ENCODE assay signal across 10 cellular contexts in the genomic region with DNA sequence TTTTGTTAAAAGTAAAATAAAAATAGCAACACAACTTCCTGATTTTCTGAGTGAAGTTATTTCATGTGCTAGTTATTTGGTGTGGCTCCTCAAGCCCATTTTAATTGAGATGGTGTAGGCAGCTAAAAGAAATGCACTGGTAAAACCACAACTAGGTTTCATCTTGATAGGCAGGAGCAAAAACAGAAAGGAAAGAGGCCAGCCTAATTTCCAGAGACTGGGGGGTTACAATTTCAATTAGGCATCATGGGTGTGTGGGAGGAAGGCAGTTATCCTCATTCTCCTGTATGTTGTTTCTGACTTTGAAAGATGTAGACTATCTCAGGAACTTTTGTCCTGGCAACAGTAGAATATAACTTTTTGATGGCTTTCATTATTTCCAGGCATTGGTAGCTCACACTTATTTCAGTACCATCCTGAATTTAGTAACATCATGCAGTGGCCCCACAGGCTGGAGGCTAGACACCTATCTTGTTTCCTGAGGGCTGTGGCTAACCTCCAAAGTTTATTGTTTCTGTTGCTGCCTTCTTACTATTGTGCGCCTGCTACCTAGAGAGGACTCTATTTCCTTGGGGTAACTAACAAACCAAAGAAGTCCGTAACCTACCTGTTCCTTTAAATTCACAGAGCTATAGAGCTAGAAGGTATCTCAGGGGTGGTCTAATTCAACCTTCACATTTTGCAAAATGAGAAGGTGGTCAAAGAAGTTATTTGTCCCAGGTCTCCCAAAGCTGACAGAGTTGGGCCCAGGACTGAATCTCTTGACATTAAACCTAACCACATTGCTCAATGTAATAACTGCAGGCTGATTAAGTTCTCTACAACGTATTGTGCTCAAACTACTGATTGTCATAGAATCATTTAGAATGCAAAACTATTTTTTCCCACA. TPM values are rescaled to one million over a fixed set of nuclear protein-coding genes. Genes with fewer than 3 reads are reported as not detected.
A peak's percentile ranks its signal among the peaks of the same experiment; 100 is the strongest.
DNase-seq lines count a peak whose midpoint lies in the region; ATAC-seq, FAIRE-seq and TF ChIP-seq lines count a peak whose summit lies in the region.
"Had no signal": no experiment of that assay in that cellular context is flagged by ENCODE, and none has a peak within 500 bp of the region (broad histone marks: within the 10 kb centered on the region; RNA-seq: fewer than 3 reads in every experiment).

No MANE protein-coding gene starts in this region.

- H3K9me3 ChIP-seq in A673 (ENCODE audit: low read depth, low read length, poor library complexity, severe bottlenecking): no peaks in the 10 kb centered on the region

- H3K4me1 ChIP-seq in A673 (ENCODE audit: insufficient read depth, low read length, poor library complexity, severe bottlenecking): no peaks in the 10 kb centered on the region

- peaks cover 10% of the 10 kb centered on the region for H3K9me3 Mint-ChIP-seq in activated CD4-positive, alpha-beta memory T cell treated with anti-CD3 and anti-CD28 coated beads, Interleukin-2, amount 10 ng/mL, durations not matched to agents 7 days and 5 days
- H3K9me3 Mint-ChIP-seq in stimulated activated naive CD8-positive, alpha-beta T cell treated with anti-CD3 and anti-CD28 coated beads, Interleukin-15, Interleukin-2, amounts not matched to agents 100 ng/mL and 50 ng/mL, for 24 hours: no peaks in the 10 kb centered on the region

- no peaks in the 10 kb centered on the region for H3K27me3 Mint-ChIP-seq in activated CD4-positive, alpha-beta memory T cell treated with anti-CD3 and anti-CD28 coated beads, Interleukin-2, amount 10 ng/mL, durations not matched to agents 7 days and 5 days
- H3K27me3 Mint-ChIP-seq in stimulated activated naive CD8-positive, alpha-beta T cell treated with anti-CD3 and anti-CD28 coated beads, Interleukin-15, Interleukin-2, amounts not matched to agents 100 ng/mL and 50 ng/mL, for 24 hours: no peaks in the 10 kb centered on the region

- DNase-seq in activated naive CD4-positive, alpha-beta T cell treated with Interleukin-2 at 50 U/mL for 16 hours: peak; percentile 51
- DNase-seq in activated naive CD4-positive, alpha-beta T cell treated with anti-CD3 and anti-CD28 coated beads, Interleukin-2, amount 50 U/mL, for 16 hours: no peak
- peak; percentile 77 for DNase-seq in activated CD4-positive, alpha-beta memory T cell treated with anti-CD3 and anti-CD28 coated beads, Interleukin-2, amount 10 ng/mL, durations not matched to agents 7 days and 5 days
- DNase-seq in RCC 7860 (ENCODE audit: low spot score) (no peak), A673 (ENCODE audit: low spot score) (no peak)
- DNase-seq: NCI-H2081 had no signal

- TF ChIP-seq CTCF in A673 (conservative IDR thresholded peaks at IDR 0.05; ENCODE audit: low read depth, low read length): no peak

- POLR2A ChIA-PET in activated CD4-positive, alpha-beta memory T cell treated with anti-CD3 and anti-CD28 coated beads, Interleukin-2, amount 10 ng/mL, durations not matched to agents 7 days and 5 days (lab: Charles Lee): interaction anchor here (0.9 to 11.9 kb wide), 15 partner anchors 8 to 104 kb away, joined by 3 to 508 read pairs (median 6); no protein-coding TSS in a partner anchor
- POLR2A ChIA-PET in A673 (lab: Charles Lee; ENCODE audit: low non-redundant PET): no interaction called here

- peaks cover 57% of the 10 kb centered on the region for H3K36me3 Mint-ChIP-seq in activated CD4-positive, alpha-beta memory T cell treated with anti-CD3 and anti-CD28 coated beads, Interleukin-2, amount 10 ng/mL, durations not matched to agents 7 days and 5 days (ENCODE audit: low read depth)
- H3K36me3 Mint-ChIP-seq in stimulated activated naive CD8-positive, alpha-beta T cell treated with anti-CD3 and anti-CD28 coated beads, Interleukin-15, Interleukin-2, amounts not matched to agents 100 ng/mL and 50 ng/mL, for 24 hours (ENCODE audit: low read depth): peaks cover 15% of the 10 kb centered on the region

- BruUV-seq in A673 (replicated peaks; lab: Mats Ljungman, UMichigan): no TSS peak

- no peak for FAIRE-seq in RCC 7860 (lab: Jason Lieb, UNC)

- no peak overlapping the region for H3K27ac ChIP-seq in A673 (ENCODE audit: low read depth, low read length, poor library complexity, severe bottlenecking)

- no peak overlapping the region for H3K4me3 ChIP-seq in A673 (ENCODE audit: low read depth, low read length, poor library complexity, severe bottlenecking)

- ATAC-seq in HG03378 (IDR thresholded peaks at IDR 0.05; ENCODE audit: unreplicated experiment) (peak; percentile 35), HG03521 (IDR thresholded peaks at IDR 0.05; ENCODE audit: unreplicated experiment) (no peak)

- peak overlapping the region; percentile 65 for H3K4me3 Mint-ChIP-seq in activated CD4-positive, alpha-beta memory T cell treated with anti-CD3 and anti-CD28 coated beads, Interleukin-2, amount 10 ng/mL, durations not matched to agents 7 days and 5 days
- peak overlapping the region; percentile 70 for H3K4me3 Mint-ChIP-seq in stimulated activated naive CD8-positive, alpha-beta T cell treated with anti-CD3 and anti-CD28 coated beads, Interleukin-15, Interleukin-2, amounts not matched to agents 100 ng/mL and 50 ng/mL, for 24 hours

- no peaks in the 10 kb centered on the region for H3K36me3 ChIP-seq in A673 (ENCODE audit: insufficient read depth, low read length, poor library complexity, severe bottlenecking)

- CTCF ChIA-PET in activated CD4-positive, alpha-beta memory T cell treated with anti-CD3 and anti-CD28 coated beads, Interleukin-2, amount 10 ng/mL, durations not matched to agents 7 days and 5 days (lab: Charles Lee): interaction anchor here (1.1 to 6.2 kb wide), 8 partner anchors 10 to 106 kb away, joined by 3 to 71 read pairs (median 4); no protein-coding TSS in a partner anchor
- CTCF ChIA-PET in A673 (lab: Charles Lee): no interaction called here

- intact Hi-C loops in A673 (cut with micrococcal nuclease; ENCODE audit: unreplicated experiment): no loop called here

- H3K27me3 ChIP-seq in A673 (replicated peaks; ENCODE audit: insufficient read depth, low read depth, low read length, poor library complexity): no peaks in the 10 kb centered on the region

- H3K4me1 Mint-ChIP-seq in activated CD4-positive, alpha-beta memory T cell treated with anti-CD3 and anti-CD28 coated beads, Interleukin-2, amount 10 ng/mL, durations not matched to agents 7 days and 5 days: peaks cover 95% of the 10 kb centered on the region
- H3K4me1 Mint-ChIP-seq in stimulated activated naive CD8-positive, alpha-beta T cell treated with anti-CD3 and anti-CD28 coated beads, Interleukin-15, Interleukin-2, amounts not matched to agents 100 ng/mL and 50 ng/mL, for 24 hours (ENCODE audit: low read depth): peaks cover 90% of the 10 kb centered on the region

- H3K27ac Mint-ChIP-seq in activated CD4-positive, alpha-beta memory T cell treated with anti-CD3 and anti-CD28 coated beads, Interleukin-2, amount 10 ng/mL, durations not matched to agents 7 days and 5 days: peak overlapping the region; percentile 92
- H3K27ac Mint-ChIP-seq in stimulated activated naive CD8-positive, alpha-beta T cell treated with anti-CD3 and anti-CD28 coated beads, Interleukin-15, Interleukin-2, amounts not matched to agents 100 ng/mL and 50 ng/mL, for 24 hours: peak overlapping the region; percentile 94

RNA-seq across cellular contexts. Expression of a gene that starts 42.4 kb away (rescaled TPM):
- 100 to 1,000 TPM; 260 to 270 TPM for total RNA-seq in activated CD4-positive, alpha-beta memory T cell treated with anti-CD3 and anti-CD28 coated beads, Interleukin-2, amount 10 ng/mL, durations not matched to agents 7 days and 5 days
- not detected in 2 replicates for total RNA-seq in A673 (2021)
- total RNA-seq: epithelial cell of proximal tubule had no signal

Comparison
In these comparisons a context has a peak if more than half of its experiments do, and no peak if none do; other contexts are left out.
1. DNase-seq: peak in activated naive CD4-positive, alpha-beta T cell treated with Interleukin-2 at 50 U/mL for 16 hours (single experiment) and activated CD4-positive, alpha-beta memory T cell treated with anti-CD3 and anti-CD28 coated beads, Interleukin-2, amount 10 ng/mL, durations not matched to agents 7 days and 5 days (single experiment); none in activated naive CD4-positive, alpha-beta T cell treated with anti-CD3 and anti-CD28 coated beads, Interleukin-2, amount 50 U/mL, for 16 hours (single experiment), RCC 7860 (single experiment) and A673 (single experiment).
2. RNA of a gene that starts 42.4 kb away (total RNA-seq): 260 to 270 TPM in activated CD4-positive, alpha-beta memory T cell treated with anti-CD3 and anti-CD28 coated beads, Interleukin-2, amount 10 ng/mL, durations not matched to agents 7 days and 5 days; not detected in A673; every median in the first group is over 100 times any median in the second.